ENCODE assay signal across 10 cellular contexts in genomic region chr7:74256446-74257408, GRCh38. TPM values are rescaled to one million over a fixed set of nuclear protein-coding genes. Genes with fewer than 3 reads are reported as not detected.
DNase-seq lines count a peak whose midpoint lies in the region; ATAC-seq and TF ChIP-seq lines count a peak whose summit lies in the region.
"Had no signal": no experiment of that assay in that cellular context is flagged by ENCODE, and none has a peak within 500 bp of the region (broad histone marks: within the 10 kb centered on the region; RNA-seq: fewer than 3 reads in every experiment).

No MANE protein-coding gene starts in this region.

- H3K27me3 ChIP-seq in hepatocyte (no peaks in the 10 kb centered on the region), thoracic aorta (replicated peaks; ENCODE audit: insufficient read depth) (no peaks in the 10 kb centered on the region)

- peaks cover 8% of the 10 kb centered on the region for H3K27me3 Mint-ChIP-seq in activated naive CD4-positive, alpha-beta T cell treated with anti-CD3 and anti-CD28 coated beads, Interleukin-2, amount 10 ng/mL, durations not matched to agents 7 days and 5 days
- H3K27me3 Mint-ChIP-seq in activated T-helper 1 cell treated with anti-CD3 and anti-CD28 coated beads, Interleukin-12 subunit alpha, Interleukin-12 subunit beta, Interleukin-2, Interleukin-4 antibody, amounts not matched to agents 30 ng/mL and 10 ng/mL and 1 ng/mL, durations not matched to agents 14 hours and 24 hours and 36 hours (ENCODE audit: insufficient read depth) = no peaks in the 10 kb centered on the region

- TF ChIP-seq CTCF in hepatocyte (IDR thresholded peaks at IDR 0.05; ENCODE audit: poor library complexity) (no peak), thoracic aorta (IDR thresholded peaks at IDR 0.05) (no peak)

- H3K9me2 ChIP-seq in hepatocyte (replicated peaks; ENCODE audit: insufficient read depth) = no peaks in the 10 kb centered on the region

- H3K27ac ChIP-seq in hepatocyte (peak overlapping the region; percentile 95), thoracic aorta (peak overlapping the region; percentile 43 to 91)

- peaks cover 40% of the 10 kb centered on the region for H3K4me1 Mint-ChIP-seq in activated naive CD4-positive, alpha-beta T cell treated with anti-CD3 and anti-CD28 coated beads, Interleukin-2, amount 10 ng/mL, durations not matched to agents 7 days and 5 days
- peaks cover 15% of the 10 kb centered on the region for H3K4me1 Mint-ChIP-seq in activated T-helper 1 cell treated with anti-CD3 and anti-CD28 coated beads, Interleukin-12 subunit alpha, Interleukin-12 subunit beta, Interleukin-2, Interleukin-4 antibody, amounts not matched to agents 30 ng/mL and 10 ng/mL and 1 ng/mL, durations not matched to agents 14 hours and 24 hours and 36 hours (ENCODE audit: low read depth)

- peaks cover 14% of the 10 kb centered on the region for H3K36me3 Mint-ChIP-seq in activated naive CD4-positive, alpha-beta T cell treated with anti-CD3 and anti-CD28 coated beads, Interleukin-2, amount 10 ng/mL, durations not matched to agents 7 days and 5 days
- H3K36me3 Mint-ChIP-seq in activated T-helper 1 cell treated with anti-CD3 and anti-CD28 coated beads, Interleukin-12 subunit alpha, Interleukin-12 subunit beta, Interleukin-2, Interleukin-4 antibody, amounts not matched to agents 30 ng/mL and 10 ng/mL and 1 ng/mL, durations not matched to agents 14 hours and 24 hours and 36 hours (ENCODE audit: low read depth) = peaks cover 5% of the 10 kb centered on the region

- H3K9me3 Mint-ChIP-seq in activated naive CD4-positive, alpha-beta T cell treated with anti-CD3 and anti-CD28 coated beads, Interleukin-2, amount 10 ng/mL, durations not matched to agents 7 days and 5 days = no peaks in the 10 kb centered on the region
- H3K9me3 Mint-ChIP-seq in activated T-helper 1 cell treated with anti-CD3 and anti-CD28 coated beads, Interleukin-12 subunit alpha, Interleukin-12 subunit beta, Interleukin-2, Interleukin-4 antibody, amounts not matched to agents 30 ng/mL and 10 ng/mL and 1 ng/mL, durations not matched to agents 14 hours and 24 hours and 36 hours = no peaks in the 10 kb centered on the region

- no peak overlapping the region for H3K4me2 ChIP-seq in hepatocyte

- intact Hi-C loops in activated T-helper 1 cell treated with anti-CD3 and anti-CD28 coated beads, Interleukin-12 subunit alpha, Interleukin-12 subunit beta, Interleukin-2, Interleukin-4 antibody, amounts not matched to agents 30 ng/mL and 10 ng/mL and 1 ng/mL, durations not matched to agents 14 hours and 24 hours and 36 hours (cut with micrococcal nuclease) = loop anchor here (5.0 kb wide), 1 partner anchor 146 kb away; no protein-coding TSS in a partner anchor

- H3K36me3 ChIP-seq in hepatocyte (replicated peaks; ENCODE audit: insufficient read depth, low read depth) (no peaks in the 10 kb centered on the region), thoracic aorta (no peaks in the 10 kb centered on the region)

- 86% methylated on average over 13 of the region's 13 CpGs for WGBS in hepatocyte (ENCODE audit: low lambda C conversion rate, missing lambda C conversion rate)

- ATAC-seq in thoracic aorta (ENCODE audit: insufficient number of reproducible peaks, low FRiP score, low read depth) = peak; percentile 34
- no peak for ATAC-seq in HG02970 (IDR thresholded peaks at IDR 0.05; ENCODE audit: low FRiP score, unreplicated experiment)
- no peak for ATAC-seq in HG03354 (IDR thresholded peaks at IDR 0.05; ENCODE audit: poor library complexity, severe bottlenecking, unreplicated experiment)

- H3K9me3 ChIP-seq in hepatocyte (ENCODE audit: low read depth) = no peaks in the 10 kb centered on the region
- no peaks in the 10 kb centered on the region for H3K9me3 ChIP-seq in thoracic aorta

- no peak for DNase-seq in activated naive CD4-positive, alpha-beta T cell treated with anti-CD3 and anti-CD28 coated beads, Interleukin-2, amount 10 ng/mL, durations not matched to agents 7 days and 5 days
- DNase-seq in activated naive CD4-positive, alpha-beta T cell (lab: John Stamatoyannopoulos, UW) = no peak
- DNase-seq in activated T-helper 1 cell treated with anti-CD3 and anti-CD28 coated beads, Interleukin-12 subunit alpha, Interleukin-12 subunit beta, Interleukin-2, Interleukin-4 antibody, amounts not matched to agents 30 ng/mL and 10 ng/mL and 1 ng/mL, durations not matched to agents 14 hours and 24 hours and 36 hours (ENCODE audit: low spot score) = no peak
- no peak for DNase-seq in hepatocyte (ENCODE audit: low spot score)
- no peak for DNase-seq in thoracic aorta (ENCODE audit: low spot score)
- no peak for DNase-seq in AML-193 (lab: John Stamatoyannopoulos, UW)
- DNase-seq: H7, NCI-H1694 treated with DMSO at 0.1 percent for 48 hours had no signal

- H3K79me2 ChIP-seq in hepatocyte = peaks cover 28% of the 10 kb centered on the region

- H3K4me3 ChIP-seq in hepatocyte = no peak overlapping the region
- peak overlapping the region; percentile 6 for H3K4me3 ChIP-seq in thoracic aorta

- CTCF ChIA-PET in activated naive CD4-positive, alpha-beta T cell treated with anti-CD3 and anti-CD28 coated beads, Interleukin-2, amount 10 ng/mL, durations not matched to agents 7 days and 5 days (lab: Charles Lee) = interaction anchor here (0.9 kb wide), 1 partner anchor 144 kb away, joined by 4 read pairs; no protein-coding TSS in a partner anchor

- H3K4me3 Mint-ChIP-seq in activated naive CD4-positive, alpha-beta T cell treated with anti-CD3 and anti-CD28 coated beads, Interleukin-2, amount 10 ng/mL, durations not matched to agents 7 days and 5 days = peak overlapping the region; percentile 61
- peak overlapping the region; percentile 95 for H3K4me3 Mint-ChIP-seq in activated T-helper 1 cell treated with anti-CD3 and anti-CD28 coated beads, Interleukin-12 subunit alpha, Interleukin-12 subunit beta, Interleukin-2, Interleukin-4 antibody, amounts not matched to agents 30 ng/mL and 10 ng/mL and 1 ng/mL, durations not matched to agents 14 hours and 24 hours and 36 hours

- no peak overlapping the region for H3K27ac Mint-ChIP-seq in activated naive CD4-positive, alpha-beta T cell treated with anti-CD3 and anti-CD28 coated beads, Interleukin-2, amount 10 ng/mL, durations not matched to agents 7 days and 5 days
- H3K27ac Mint-ChIP-seq in activated T-helper 1 cell treated with anti-CD3 and anti-CD28 coated beads, Interleukin-12 subunit alpha, Interleukin-12 subunit beta, Interleukin-2, Interleukin-4 antibody, amounts not matched to agents 30 ng/mL and 10 ng/mL and 1 ng/mL, durations not matched to agents 14 hours and 24 hours and 36 hours = no peak overlapping the region

- H3K4me1 ChIP-seq in hepatocyte (ENCODE audit: insufficient read depth) (peaks cover 18% of the 10 kb centered on the region), thoracic aorta (ENCODE audit: control insufficient read depth in 1 of 2, low read depth in 2 of 2) (peaks cover 25 to 36% of the 10 kb centered on the region in 2 donors)

- no peaks in the 10 kb centered on the region for H4K20me1 ChIP-seq in hepatocyte (ENCODE audit: insufficient read depth, poor library complexity, severe bottlenecking)

- H2AFZ ChIP-seq in hepatocyte = no peak overlapping the region

RNA-seq across cellular contexts. Expression of gene RFC2, which starts 2.5 kb away (rescaled TPM):
- total RNA-seq in activated T-helper 1 cell treated with anti-CD3 and anti-CD28 coated beads, Interleukin-12 subunit alpha, Interleukin-12 subunit beta, Interleukin-2, Interleukin-4 antibody, amounts not matched to agents 30 ng/mL and 10 ng/mL and 1 ng/mL, durations not matched to agents 14 hours and 24 hours and 36 hours = 87.3 and 89.1 TPM in 2 replicates
- total RNA-seq in hepatocyte (14.6 and 16.8 TPM in 2 replicates), thoracic aorta (10 to 100 TPM in 1 of 2 donors, 1 to 10 TPM in 1; 9.5 to 15.2 TPM)
- polyA plus RNA-seq in hepatocyte = 21.8 and 25.4 TPM in 2 replicates

RNA-seq across cellular contexts. Expression of gene CLIP2, which starts 32.5 kb away (rescaled TPM):
- 1.5 and 1.7 TPM in 2 replicates for total RNA-seq in activated T-helper 1 cell treated with anti-CD3 and anti-CD28 coated beads, Interleukin-12 subunit alpha, Interleukin-12 subunit beta, Interleukin-2, Interleukin-4 antibody, amounts not matched to agents 30 ng/mL and 10 ng/mL and 1 ng/mL, durations not matched to agents 14 hours and 24 hours and 36 hours
- total RNA-seq in hepatocyte (28.1 and 28.5 TPM in 2 replicates), thoracic aorta (10 to 100 TPM; 50.7 to 52.9 TPM)
- polyA plus RNA-seq in hepatocyte = 16.8 and 17.9 TPM in 2 replicates

RNA-seq across cellular contexts. Expression of gene LAT2, which starts 46.9 kb away (rescaled TPM):
- total RNA-seq in activated T-helper 1 cell treated with anti-CD3 and anti-CD28 coated beads, Interleukin-12 subunit alpha, Interleukin-12 subunit beta, Interleukin-2, Interleukin-4 antibody, amounts not matched to agents 30 ng/mL and 10 ng/mL and 1 ng/mL, durations not matched to agents 14 hours and 24 hours and 36 hours = 15.5 and 18.3 TPM in 2 replicates
- total RNA-seq in hepatocyte = 0.43 and 0.72 TPM in 2 replicates
- 0.66 and 1.2 TPM in 2 replicates for polyA plus RNA-seq in hepatocyte
- total RNA-seq in thoracic aorta = 10 to 100 TPM in 1 of 2 donors, 1 to 10 TPM in 1; 3.7 to 17.6 TPM

Comparison
In these comparisons a context has a peak if more than half of its experiments do, and no peak if none do; other contexts are left out.
1. RNA of gene CLIP2, which starts 32.5 kb away (total RNA-seq): 50.7 to 52.9 TPM in thoracic aorta and 28.1 to 28.5 TPM in hepatocyte; 1.5 to 1.7 TPM in activated T-helper 1 cell treated with anti-CD3 and anti-CD28 coated beads, Interleukin-12 subunit alpha, Interleukin-12 subunit beta, Interleukin-2, Interleukin-4 antibody, amounts not matched to agents 30 ng/mL and 10 ng/mL and 1 ng/mL, durations not matched to agents 14 hours and 24 hours and 36 hours; every median in the first group is over 10 times any median in the second.